Comparison of ENCODE assay signal across 12 cellular contexts in the genomic region with DNA sequence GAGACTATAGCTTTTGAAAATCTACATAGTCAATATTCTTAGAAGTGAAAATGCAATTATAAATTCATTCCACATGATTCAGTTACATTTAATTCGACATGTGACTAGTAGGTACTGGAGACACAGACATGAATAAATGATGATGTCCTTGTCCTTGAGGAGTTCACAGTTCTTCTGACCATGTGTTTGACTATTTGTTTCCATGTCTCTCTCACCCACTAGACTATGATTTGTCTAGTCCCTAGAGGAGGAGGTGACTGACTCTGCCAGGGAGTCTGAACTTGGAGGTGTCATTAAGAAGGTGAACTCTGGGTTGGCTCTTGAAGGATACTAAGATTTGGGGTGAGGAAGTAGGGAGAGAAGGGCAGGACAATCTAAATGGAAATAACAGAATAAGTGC.
"Had no signal": no experiment of that assay in that cellular context is flagged by ENCODE, and none has a peak within 500 bp of the region (broad histone marks: within the 10 kb centered on the region; RNA-seq: fewer than 3 reads in every experiment).

No MANE protein-coding gene starts in this region.

- H3K27me3 Mint-ChIP-seq: activated B cell treated with CpG ODN at 0.5 μM for 24 hours had no signal

- H3K36me3 ChIP-seq: brain microvascular endothelial cell, transverse colon had no signal

- H3K9me3 Mint-ChIP-seq: activated B cell treated with CpG ODN at 0.5 μM for 24 hours; activated naive CD4-positive, alpha-beta T cell treated with anti-CD3 and anti-CD28 coated beads, Interleukin-2, amount 50 U/mL, for 24 hours; activated T-helper 2 cell treated with anti-CD3 and anti-CD28 coated beads, Interferon-gamma antibody, Interleukin-2, Interleukin-4, amounts not matched to agents 10 μg/mL and 5 μg/mL and 100 μg/mL, durations not matched to agents 14 hours and 24 hours and 36 hours; T-cell had no signal

- H3K27ac ChIP-seq: brain microvascular endothelial cell had no signal

- H3K9me3 ChIP-seq: transverse colon had no signal

- H3K36me3 Mint-ChIP-seq: T-cell had no signal

- H3K4me3 ChIP-seq: transverse colon had no signal

- FAIRE-seq: islet of Langerhans had no signal

- ATAC-seq: esophagus mucosa, T-cell had no signal

- H3K27me3 ChIP-seq: brain microvascular endothelial cell, transverse colon had no signal

- DNase-seq: activated B cell treated with CpG ODN at 0.5 μM for 24 hours; activated CD4-positive, alpha-beta T cell treated with anti-CD3 and anti-CD28 coated beads, Interleukin-2, amount 50 U/mL, for 1 hour; amniotic stem cell; brain microvascular endothelial cell; cerebellar nuclear complex; dermis blood vessel endothelial cell; T-cell; transverse colon had no signal

- H3K27ac Mint-ChIP-seq: activated B cell treated with CpG ODN at 0.5 μM for 24 hours; activated naive CD4-positive, alpha-beta T cell treated with anti-CD3 and anti-CD28 coated beads, Interleukin-2, amount 50 U/mL, for 24 hours; activated T-helper 2 cell treated with anti-CD3 and anti-CD28 coated beads, Interferon-gamma antibody, Interleukin-2, Interleukin-4, amounts not matched to agents 10 μg/mL and 5 μg/mL and 100 μg/mL, durations not matched to agents 14 hours and 24 hours and 36 hours; T-cell had no signal

- H3K4me1 Mint-ChIP-seq: activated B cell treated with CpG ODN at 0.5 μM for 24 hours; activated naive CD4-positive, alpha-beta T cell treated with anti-CD3 and anti-CD28 coated beads, Interleukin-2, amount 50 U/mL, for 24 hours; T-cell had no signal

- H3K4me3 Mint-ChIP-seq: activated B cell treated with CpG ODN at 0.5 μM for 24 hours; activated naive CD4-positive, alpha-beta T cell treated with anti-CD3 and anti-CD28 coated beads, Interleukin-2, amount 50 U/mL, for 24 hours; T-cell had no signal
